In genomic region chr12:25254271-25254880, GRCh38 we compare ENCODE assay signal across 1 cellular context.
TF ChIP-seq lines count a peak whose summit lies in the region.

No MANE protein-coding gene starts in this region.

TF ChIP-seq in GM23338, 12 proteins besides CTCF, POLR2A, EP300 and RAD21 (continued from another document):
- no peak for TF ChIP-seq ZNF462 (CRISPR knock-in tag; IDR thresholded peaks at IDR 0.05)
- TF ChIP-seq STAT1 (IDR thresholded peaks at IDR 0.05; ENCODE audit: unreplicated experiment), result no peak
- no peak for TF ChIP-seq REST (IDR thresholded peaks at IDR 0.05; ENCODE audit: unreplicated experiment)
